In genomic region chr15:74776851-74777768, GRCh38 we compare ENCODE assay signal across 9 cellular contexts. TPM values are rescaled to one million over a fixed set of nuclear protein-coding genes. Genes with fewer than 3 reads are reported as not detected.
DNase-seq lines count a peak whose midpoint lies in the region; ATAC-seq and TF ChIP-seq lines count a peak whose summit lies in the region.
"Had no signal": no experiment of that assay in that cellular context is flagged by ENCODE, and none has a peak within 500 bp of the region (broad histone marks: within the 10 kb centered on the region; RNA-seq: fewer than 3 reads in every experiment).

No MANE protein-coding gene starts in this region.

- peak overlapping the region; percentile 35 for H3K27ac Mint-ChIP-seq in osteocyte (ENCODE audit: unreplicated experiment)

- no peaks in the 10 kb centered on the region for H3K9me3 Mint-ChIP-seq in osteocyte (ENCODE audit: unreplicated experiment)

- no peak for TF ChIP-seq CTCF in GM13977 (IDR thresholded peaks at IDR 0.05; ENCODE audit: extremely low read depth, insufficient read depth, missing control alignments)
- no peak for TF ChIP-seq CTCF in osteocyte (IDR thresholded peaks at IDR 0.05)

- H3K27ac ChIP-seq in cingulate gyrus (ENCODE audit: low read depth, low read length) = peak overlapping the region; percentile 41

- peak; percentile 86 for DNase-seq in GM13977 (ENCODE audit: low spot score)
- peak; percentile 52 for DNase-seq in T-helper 22 cell (ENCODE audit: low read depth)
- DNase-seq in osteocyte (ENCODE audit: extremely low spot score, unreplicated experiment) = no peak
- no peak for DNase-seq in G401 (ENCODE audit: low spot score)
- DNase-seq in NCI-H1092 treated with DMSO at 0.1 percent for 48 hours (lab: John Stamatoyannopoulos, UW) = no peak
- no peak for DNase-seq in NCI-H2107 treated with DMSO at 0.1 percent for 48 hours (lab: John Stamatoyannopoulos, UW; ENCODE audit: unreplicated experiment)

- peak; percentile 40 for ATAC-seq in HG03097 (IDR thresholded peaks at IDR 0.05; ENCODE audit: low FRiP score, unreplicated experiment)

- no peaks in the 10 kb centered on the region for H3K36me3 Mint-ChIP-seq in osteocyte (ENCODE audit: unreplicated experiment)

- H3K4me3 Mint-ChIP-seq in osteocyte (ENCODE audit: unreplicated experiment) = no peak overlapping the region

- H3K27me3 Mint-ChIP-seq in osteocyte (ENCODE audit: unreplicated experiment) = no peaks in the 10 kb centered on the region

- in situ Hi-C loops in GM13977 (cut with MboI; ENCODE audit: low pct_unique_long_range_greater_than_20kb, low sequenced_read_pairs, unreplicated experiment) (no loop called here), G401 (cut with HindIII; ENCODE audit: low sequenced_read_pairs) (loop anchor here (5.0 kb wide), 1 partner anchor 40 kb away; no protein-coding TSS in a partner anchor)

- H3K4me1 Mint-ChIP-seq in osteocyte (ENCODE audit: unreplicated experiment) = peaks cover 32% of the 10 kb centered on the region

RNA-seq across cellular contexts. Expression of gene CSK, which starts 4.8 kb away (rescaled TPM):
- total RNA-seq in osteocyte = 56.0 and 57.0 TPM in 2 replicates
- 27.8 and 31.3 TPM in 2 replicates for total RNA-seq in G401 (2014; rRNA removed; shearing (Covaris generic))

RNA-seq across cellular contexts. Expression of gene CYP1A2, which starts 28.5 kb away (rescaled TPM):
- not detected in 2 replicates for total RNA-seq in osteocyte
- total RNA-seq in G401 (2014; rRNA removed; shearing (Covaris generic)) = not detected in 2 replicates
- total RNA-seq: glomerular endothelial cell had no signal

RNA-seq across cellular contexts. Expression of gene LMAN1L, which starts 35.5 kb away (rescaled TPM):
- not detected in 2 replicates for total RNA-seq in osteocyte
- not detected in 2 replicates for total RNA-seq in G401 (2014; rRNA removed; shearing (Covaris generic))

RNA-seq across cellular contexts. Expression of gene CPLX3, which starts 49.3 kb away (rescaled TPM):
- total RNA-seq in osteocyte = not detected in 2 replicates
- total RNA-seq in G401 (2014; rRNA removed; shearing (Covaris generic)) = not detected in 2 replicates
- total RNA-seq: glomerular endothelial cell had no signal

RNA-seq across cellular contexts. Expression of gene CYP1A1, which starts 51.8 kb away (rescaled TPM):
- total RNA-seq in osteocyte = 0.18 and 0.24 TPM in 2 replicates
- not detected in 2 replicates for total RNA-seq in G401 (2014; rRNA removed; shearing (Covaris generic))

Comparison
In these comparisons a context has a peak if more than half of its experiments do, and no peak if none do; other contexts are left out.
1. DNase-seq: peak in GM13977 (single experiment) and T-helper 22 cell (single experiment); none in osteocyte (single experiment), G401 (single experiment), NCI-H1092 treated with DMSO at 0.1 percent for 48 hours (single experiment) and NCI-H2107 treated with DMSO at 0.1 percent for 48 hours (single experiment).